In the genomic region with DNA sequence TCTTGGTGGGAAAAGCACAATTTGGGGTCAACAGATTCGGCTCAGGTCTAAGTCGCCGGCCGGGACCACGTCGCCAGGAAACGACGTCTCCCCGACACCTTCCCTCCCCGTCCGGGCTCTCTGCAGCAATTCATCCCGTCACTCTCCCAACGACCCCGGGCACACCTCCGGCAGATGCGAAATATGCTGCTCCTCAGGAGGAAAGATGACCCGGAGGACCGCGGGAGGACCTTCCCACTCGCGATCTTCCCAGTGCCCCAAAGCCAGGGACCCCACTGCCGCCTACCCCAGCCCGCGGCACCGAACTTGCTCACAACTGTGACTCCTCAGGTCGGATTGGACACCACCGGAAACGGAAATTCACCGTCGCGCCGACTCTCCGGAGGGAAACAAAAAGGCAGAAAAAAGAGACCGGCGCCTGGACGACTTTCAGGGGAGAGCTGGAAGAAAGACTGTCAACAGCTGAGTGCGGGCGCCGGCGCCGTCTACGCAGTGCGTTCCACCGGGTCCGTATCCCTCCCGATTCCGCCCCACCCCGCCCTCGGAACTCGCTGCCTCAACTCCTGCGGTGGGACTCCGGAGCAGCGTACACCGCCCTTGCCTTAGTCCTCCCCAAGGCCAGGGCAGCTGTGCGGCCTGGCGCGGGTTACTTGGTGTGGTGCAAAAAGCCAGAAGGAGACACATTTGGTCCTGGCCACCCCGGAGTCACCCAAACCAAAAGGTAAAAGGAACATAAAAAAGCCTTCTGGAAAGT, we compare ENCODE assay signal across 1 cellular context.
TF ChIP-seq lines count a peak whose summit lies in the region.

No MANE protein-coding gene starts in this region.

TF ChIP-seq in K562, 482 proteins besides CTCF, POLR2A, EP300 and RAD21 (continued from another document):
- TF ChIP-seq, protein P1, sequence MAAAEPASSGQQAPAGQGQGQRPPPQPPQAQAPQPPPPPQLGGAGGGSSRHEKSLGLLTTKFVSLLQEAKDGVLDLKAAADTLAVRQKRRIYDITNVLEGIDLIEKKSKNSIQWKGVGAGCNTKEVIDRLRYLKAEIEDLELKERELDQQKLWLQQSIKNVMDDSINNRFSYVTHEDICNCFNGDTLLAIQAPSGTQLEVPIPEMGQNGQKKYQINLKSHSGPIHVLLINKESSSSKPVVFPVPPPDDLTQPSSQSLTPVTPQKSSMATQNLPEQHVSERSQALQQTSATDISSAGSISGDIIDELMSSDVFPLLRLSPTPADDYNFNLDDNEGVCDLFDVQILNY (CRISPR knock-in tag; IDR thresholded peaks at IDR 0.05) = 0 out of 2 replicates have a peak, but pooled peaks have one; percentile 29
- TF ChIP-seq HIVEP1 (CRISPR knock-in tag; IDR thresholded peaks at IDR 0.05) = no peak
- TF ChIP-seq CSDE1 (IDR thresholded peaks at IDR 0.05) = no peak; a peak in 1 of 4 replicates
- TF ChIP-seq, protein P2, sequence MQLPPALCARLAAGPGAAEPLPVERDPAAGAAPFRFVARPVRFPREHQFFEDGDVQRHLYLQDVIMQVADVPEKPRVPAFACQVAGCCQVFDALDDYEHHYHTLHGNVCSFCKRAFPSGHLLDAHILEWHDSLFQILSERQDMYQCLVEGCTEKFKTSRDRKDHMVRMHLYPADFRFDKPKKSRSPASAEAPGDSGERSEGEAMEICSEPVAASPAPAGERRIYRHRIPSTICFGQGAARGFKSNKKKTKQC (CRISPR knock-in tag; IDR thresholded peaks at IDR 0.05) = peak; percentile 92
- TF ChIP-seq, protein P3, sequence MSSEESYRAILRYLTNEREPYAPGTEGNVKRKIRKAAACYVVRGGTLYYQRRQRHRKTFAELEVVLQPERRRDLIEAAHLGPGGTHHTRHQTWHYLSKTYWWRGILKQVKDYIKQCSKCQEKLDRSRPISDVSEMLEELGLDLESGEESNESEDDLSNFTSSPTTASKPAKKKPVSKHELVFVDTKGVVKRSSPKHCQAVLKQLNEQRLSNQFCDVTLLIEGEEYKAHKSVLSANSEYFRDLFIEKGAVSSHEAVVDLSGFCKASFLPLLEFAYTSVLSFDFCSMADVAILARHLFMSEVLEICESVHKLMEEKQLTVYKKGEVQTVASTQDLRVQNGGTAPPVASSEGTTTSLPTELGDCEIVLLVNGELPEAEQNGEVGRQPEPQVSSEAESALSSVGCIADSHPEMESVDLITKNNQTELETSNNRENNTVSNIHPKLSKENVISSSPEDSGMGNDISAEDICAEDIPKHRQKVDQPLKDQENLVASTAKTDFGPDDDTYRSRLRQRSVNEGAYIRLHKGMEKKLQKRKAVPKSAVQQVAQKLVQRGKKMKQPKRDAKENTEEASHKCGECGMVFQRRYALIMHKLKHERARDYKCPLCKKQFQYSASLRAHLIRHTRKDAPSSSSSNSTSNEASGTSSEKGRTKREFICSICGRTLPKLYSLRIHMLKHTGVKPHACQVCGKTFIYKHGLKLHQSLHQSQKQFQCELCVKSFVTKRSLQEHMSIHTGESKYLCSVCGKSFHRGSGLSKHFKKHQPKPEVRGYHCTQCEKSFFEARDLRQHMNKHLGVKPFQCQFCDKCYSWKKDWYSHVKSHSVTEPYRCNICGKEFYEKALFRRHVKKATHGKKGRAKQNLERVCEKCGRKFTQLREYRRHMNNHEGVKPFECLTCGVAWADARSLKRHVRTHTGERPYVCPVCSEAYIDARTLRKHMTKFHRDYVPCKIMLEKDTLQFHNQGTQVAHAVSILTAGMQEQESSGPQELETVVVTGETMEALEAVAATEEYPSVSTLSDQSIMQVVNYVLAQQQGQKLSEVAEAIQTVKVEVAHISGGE (CRISPR knock-in tag; IDR thresholded peaks at IDR 0.05) = peak; percentile 96 to 99 (median 98)
- TF ChIP-seq, protein P4, sequence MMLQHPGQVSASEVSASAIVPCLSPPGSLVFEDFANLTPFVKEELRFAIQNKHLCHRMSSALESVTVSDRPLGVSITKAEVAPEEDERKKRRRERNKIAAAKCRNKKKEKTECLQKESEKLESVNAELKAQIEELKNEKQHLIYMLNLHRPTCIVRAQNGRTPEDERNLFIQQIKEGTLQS (IDR thresholded peaks at IDR 0.05) = peak; percentile 30; the same call in 1 of the 2 replicates
- TF ChIP-seq, protein P4 (CRISPR knock-in tag; conservative IDR thresholded peaks at IDR 0.05) = peak; percentile 85
- no peak for TF ChIP-seq ELF4 (CRISPR knock-in tag; IDR thresholded peaks at IDR 0.05)
- peak; percentile 53 for TF ChIP-seq HMGN3 (IDR thresholded peaks at IDR 0.05; ENCODE audit: borderline replicate concordance, extremely low read depth, insufficient read length, low read depth, low read length)
- no peak for TF ChIP-seq ZNF133 (CRISPR knock-in tag; IDR thresholded peaks at IDR 0.05)
- TF ChIP-seq ZBTB17 (CRISPR knock-in tag; IDR thresholded peaks at IDR 0.05) = peak; percentile 47; the same call in 1 of the 2 replicates
- TF ChIP-seq NBN (IDR thresholded peaks at IDR 0.05; ENCODE audit: low read depth) = peak; percentile 83
- TF ChIP-seq HDAC2 (IDR thresholded peaks at IDR 0.05) = 0 out of 2 replicates have a peak, but pooled peaks have one; percentile 85
- TF ChIP-seq HDAC1 (IDR thresholded peaks at IDR 0.05) = peak; percentile 42 to 89; a peak in 3 of 4 replicates
- peak; percentile 87; the same call in 1 of the 2 replicates for TF ChIP-seq DNMT1 (IDR thresholded peaks at IDR 0.05)
- TF ChIP-seq, protein P5, sequence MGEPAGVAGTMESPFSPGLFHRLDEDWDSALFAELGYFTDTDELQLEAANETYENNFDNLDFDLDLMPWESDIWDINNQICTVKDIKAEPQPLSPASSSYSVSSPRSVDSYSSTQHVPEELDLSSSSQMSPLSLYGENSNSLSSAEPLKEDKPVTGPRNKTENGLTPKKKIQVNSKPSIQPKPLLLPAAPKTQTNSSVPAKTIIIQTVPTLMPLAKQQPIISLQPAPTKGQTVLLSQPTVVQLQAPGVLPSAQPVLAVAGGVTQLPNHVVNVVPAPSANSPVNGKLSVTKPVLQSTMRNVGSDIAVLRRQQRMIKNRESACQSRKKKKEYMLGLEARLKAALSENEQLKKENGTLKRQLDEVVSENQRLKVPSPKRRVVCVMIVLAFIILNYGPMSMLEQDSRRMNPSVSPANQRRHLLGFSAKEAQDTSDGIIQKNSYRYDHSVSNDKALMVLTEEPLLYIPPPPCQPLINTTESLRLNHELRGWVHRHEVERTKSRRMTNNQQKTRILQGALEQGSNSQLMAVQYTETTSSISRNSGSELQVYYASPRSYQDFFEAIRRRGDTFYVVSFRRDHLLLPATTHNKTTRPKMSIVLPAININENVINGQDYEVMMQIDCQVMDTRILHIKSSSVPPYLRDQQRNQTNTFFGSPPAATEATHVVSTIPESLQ (CRISPR knock-in tag; IDR thresholded peaks at IDR 0.05) = 0 out of 2 replicates have a peak, but pooled peaks have one; percentile 40
- TF ChIP-seq NFIC (IDR thresholded peaks at IDR 0.05) = peak; percentile 78
- TF ChIP-seq SREBF2 (CRISPR knock-in tag; IDR thresholded peaks at IDR 0.05) = no peak
